In genomic region chr6:44258921-44259320, GRCh38 we compare ENCODE assay signal across 16 cellular contexts. TPM values are rescaled to one million over a fixed set of nuclear protein-coding genes. Genes with fewer than 3 reads are reported as not detected.
DNase-seq lines count a peak whose midpoint lies in the region; ATAC-seq and TF ChIP-seq lines count a peak whose summit lies in the region.
"Had no signal": no experiment of that assay in that cellular context is flagged by ENCODE, and none has a peak within 500 bp of the region (broad histone marks: within the 10 kb centered on the region; RNA-seq: fewer than 3 reads in every experiment).

No MANE protein-coding gene starts in this region.

- BruUV-seq in Panc1 (replicated peaks; lab: Mats Ljungman, UMichigan), result no TSS peak

- H3K9me3 Mint-ChIP-seq in activated T-cell treated with anti-CD3 and anti-CD28 coated beads, Interleukin-2, amount 50 U/mL, for 72 hours, result no peaks in the 10 kb centered on the region
- no peaks in the 10 kb centered on the region for H3K9me3 Mint-ChIP-seq in effector memory CD8-positive, alpha-beta T cell
- no peaks in the 10 kb centered on the region for H3K9me3 Mint-ChIP-seq in stimulated activated naive B cell treated with anti-CD40 and anti-IgM and Interleukin-4, amounts not matched to agents 10 μg/mL and 1 μg/mL and 100 μg/mL, for 72 hours

- CTCF ChIA-PET in Panc1 (lab: Charles Lee), result no interaction called here

- intact Hi-C loops in Panc1 (cut with micrococcal nuclease; ENCODE audit: unreplicated experiment), result loop anchor here (10.0 kb wide), 1 partner anchor 164 kb away; no protein-coding TSS in a partner anchor

- POLR2A ChIA-PET in Panc1 (lab: Charles Lee), result no interaction called here

- H3K27ac ChIP-seq in Panc1 (ENCODE audit: low read length), result peak overlapping the region; percentile 79; the same call in 1 of the 2 replicates
- H3K27ac ChIP-seq: right lobe of liver, tibial artery had no signal

- H3K4me3 Mint-ChIP-seq in activated T-cell treated with anti-CD3 and anti-CD28 coated beads, Interleukin-2, amount 50 U/mL, for 72 hours, result peak overlapping the region; percentile 77 to 82
- H3K4me3 Mint-ChIP-seq in effector memory CD8-positive, alpha-beta T cell, result peak overlapping the region; percentile 85 to 88
- H3K4me3 Mint-ChIP-seq in stimulated activated naive B cell treated with anti-CD40 and anti-IgM and Interleukin-4, amounts not matched to agents 10 μg/mL and 1 μg/mL and 100 μg/mL, for 72 hours, result peak overlapping the region; percentile 83 to 88

- no peaks in the 10 kb centered on the region for H3K9me3 ChIP-seq in Panc1 (ENCODE audit: control insufficient read depth, insufficient read depth, low read depth, low read length)
- H3K9me3 ChIP-seq: gastrocnemius medialis, right lobe of liver, tibial artery had no signal

- no peak for DNase-seq in activated T-cell treated with anti-CD3 and anti-CD28 coated beads, Interleukin-2, amount 50 U/mL, for 72 hours
- DNase-seq in activated T-cell treated with anti-CD3 and anti-CD28 coated beads for 4 hours (no peak), Panc1 (ENCODE audit: low read depth, low spot score) (no peak), DMS53 (lab: John Stamatoyannopoulos, UW) (no peak), D341Med (ENCODE audit: low spot score) (no peak), GOT3 (lab: John Stamatoyannopoulos, UW) (no peak)
- no peak for DNase-seq in effector memory CD8-positive, alpha-beta T cell
- no peak for DNase-seq in stimulated activated naive B cell treated with anti-CD40 and anti-IgM and Interleukin-4, amounts not matched to agents 10 μg/mL and 1 μg/mL and 100 μg/mL, for 72 hours
- DNase-seq: activated CD4-positive, alpha-beta T cell treated with anti-CD3 and anti-CD28 coated beads, Interleukin-2, amount 50 U/mL, for 1 hour; central memory CD4-positive, alpha-beta T cell; gastrocnemius medialis; NCI-H2081; T-helper 9 cell; tibial artery had no signal

- ATAC-seq in activated T-cell treated with anti-CD3 and anti-CD28 coated beads, Interleukin-2, amount 50 U/mL, for 72 hours (replicated peaks in 1 of 2), result no peak
- ATAC-seq in Panc1, result no peak
- no peak for ATAC-seq in effector memory CD8-positive, alpha-beta T cell (replicated peaks)
- no peak for ATAC-seq in stimulated activated naive B cell treated with anti-CD40 and anti-IgM and Interleukin-4, amounts not matched to agents 10 μg/mL and 1 μg/mL and 100 μg/mL, for 72 hours (replicated peaks)
- ATAC-seq: gastrocnemius medialis, right lobe of liver had no signal

- peaks cover 5 to 13% of the 10 kb centered on the region in 2 donors for H3K36me3 Mint-ChIP-seq in activated T-cell treated with anti-CD3 and anti-CD28 coated beads, Interleukin-2, amount 50 U/mL, for 72 hours (ENCODE audit: insufficient read depth in 2 of 2)
- H3K36me3 Mint-ChIP-seq in effector memory CD8-positive, alpha-beta T cell (ENCODE audit: insufficient read depth), result peaks cover 82% of the 10 kb centered on the region
- peaks cover 79 to 90% of the 10 kb centered on the region in 2 donors for H3K36me3 Mint-ChIP-seq in stimulated activated naive B cell treated with anti-CD40 and anti-IgM and Interleukin-4, amounts not matched to agents 10 μg/mL and 1 μg/mL and 100 μg/mL, for 72 hours

- H3K4me1 Mint-ChIP-seq in activated T-cell treated with anti-CD3 and anti-CD28 coated beads, Interleukin-2, amount 50 U/mL, for 72 hours (ENCODE audit: low read depth), result peaks cover 64% of the 10 kb centered on the region
- peaks cover 61 to 63% of the 10 kb centered on the region in 2 donors for H3K4me1 Mint-ChIP-seq in effector memory CD8-positive, alpha-beta T cell (ENCODE audit: low read depth in 2 of 2)
- H3K4me1 Mint-ChIP-seq in stimulated activated naive B cell treated with anti-CD40 and anti-IgM and Interleukin-4, amounts not matched to agents 10 μg/mL and 1 μg/mL and 100 μg/mL, for 72 hours, result peaks cover 65 to 91% of the 10 kb centered on the region in 2 donors

- peaks cover 49% of the 10 kb centered on the region for H3K4me1 ChIP-seq in Panc1 (ENCODE audit: control insufficient read depth, insufficient read depth, low read length)

- no peak for TF ChIP-seq CTCF in Panc1 (IDR thresholded peaks at IDR 0.05)

- peaks cover 5% of the 10 kb centered on the region for H3K36me3 ChIP-seq in Panc1 (ENCODE audit: control insufficient read depth, insufficient read depth, low read length)

- no peaks in the 10 kb centered on the region for H3K27me3 Mint-ChIP-seq in activated T-cell treated with anti-CD3 and anti-CD28 coated beads, Interleukin-2, amount 50 U/mL, for 72 hours (ENCODE audit: low read depth)
- H3K27me3 Mint-ChIP-seq in effector memory CD8-positive, alpha-beta T cell, result no peaks in the 10 kb centered on the region
- H3K27me3 Mint-ChIP-seq in stimulated activated naive B cell treated with anti-CD40 and anti-IgM and Interleukin-4, amounts not matched to agents 10 μg/mL and 1 μg/mL and 100 μg/mL, for 72 hours, result no peaks in the 10 kb centered on the region

- in situ Hi-C loops in Panc1 (cut with HindIII; ENCODE audit: low pct_unique_long_range_greater_than_20kb, low sequenced_read_pairs), result no loop called here

- no peaks in the 10 kb centered on the region for H3K27me3 ChIP-seq in Panc1 (ENCODE audit: control insufficient read depth, insufficient read depth, low read length)
- H3K27me3 ChIP-seq: gastrocnemius medialis, right lobe of liver, tibial artery had no signal

- peak overlapping the region; percentile 87 for H3K27ac Mint-ChIP-seq in activated T-cell treated with anti-CD3 and anti-CD28 coated beads, Interleukin-2, amount 50 U/mL, for 72 hours
- H3K27ac Mint-ChIP-seq in effector memory CD8-positive, alpha-beta T cell, result peak overlapping the region; percentile 46 to 83
- peak overlapping the region; percentile 98 for H3K27ac Mint-ChIP-seq in stimulated activated naive B cell treated with anti-CD40 and anti-IgM and Interleukin-4, amounts not matched to agents 10 μg/mL and 1 μg/mL and 100 μg/mL, for 72 hours

- no peak overlapping the region for H3K4me3 ChIP-seq in Panc1 (ENCODE audit: low read depth in 2 of 2, low read length in 2 of 2)
- H3K4me3 ChIP-seq: gastrocnemius medialis, lung, right lobe of liver, tibial artery had no signal

RNA-seq across cellular contexts. Expression of gene SLC35B2, which starts 1.6 kb away (rescaled TPM):
- 10 to 100 TPM; 13.9 to 16.9 TPM for total RNA-seq in activated T-cell treated with anti-CD3 and anti-CD28 coated beads, Interleukin-2, amount 50 U/mL, for 72 hours
- 105 TPM for total RNA-seq in Panc1 (2021; ENCODE audit: unreplicated experiment)
- 114 TPM for polyA plus RNA-seq in Panc1 (2012; ENCODE audit: insufficient read length)

RNA-seq across cellular contexts. Expression of gene NFKBIE, which starts 6.4 kb away (rescaled TPM):
- total RNA-seq in activated T-cell treated with anti-CD3 and anti-CD28 coated beads, Interleukin-2, amount 50 U/mL, for 72 hours, result 10 to 100 TPM; 18.1 to 19.8 TPM
- 24.9 TPM for total RNA-seq in Panc1 (2021; ENCODE audit: unreplicated experiment)
- 35.8 TPM for polyA plus RNA-seq in Panc1 (2012; ENCODE audit: insufficient read length)

RNA-seq across cellular contexts. Expression of gene TMEM151B, which starts 11.3 kb away (rescaled TPM):
- total RNA-seq in activated T-cell treated with anti-CD3 and anti-CD28 coated beads, Interleukin-2, amount 50 U/mL, for 72 hours, result under 1 TPM in 1 of 2 donors, not detected in 1; 0.25 TPM
- 0.18 TPM for total RNA-seq in Panc1 (2021; ENCODE audit: unreplicated experiment)
- 1.1 TPM for polyA plus RNA-seq in Panc1 (2012; ENCODE audit: insufficient read length)
- total RNA-seq: right lobe of liver had no signal

RNA-seq across cellular contexts. Expression of gene HSP90AB1, which starts 12.0 kb away (rescaled TPM):
- total RNA-seq in activated T-cell treated with anti-CD3 and anti-CD28 coated beads, Interleukin-2, amount 50 U/mL, for 72 hours, result 1,000 to 10,000 TPM in 1 of 2 donors, 100 to 1,000 TPM in 1; 915 to 1,109 TPM
- total RNA-seq in Panc1 (2021; ENCODE audit: unreplicated experiment), result 1,253 TPM
- 799 TPM for polyA plus RNA-seq in Panc1 (2012; ENCODE audit: insufficient read length)

RNA-seq across cellular contexts. Expression of gene SLC29A1, which starts 35.5 kb away (rescaled TPM):
- total RNA-seq in activated T-cell treated with anti-CD3 and anti-CD28 coated beads, Interleukin-2, amount 50 U/mL, for 72 hours, result 10 to 100 TPM; 21.7 to 28.0 TPM
- total RNA-seq in Panc1 (2021; ENCODE audit: unreplicated experiment), result 263 TPM
- 313 TPM for polyA plus RNA-seq in Panc1 (2012; ENCODE audit: insufficient read length)
